Comparison of ENCODE assay signal across 15 cellular contexts in the genomic region with DNA sequence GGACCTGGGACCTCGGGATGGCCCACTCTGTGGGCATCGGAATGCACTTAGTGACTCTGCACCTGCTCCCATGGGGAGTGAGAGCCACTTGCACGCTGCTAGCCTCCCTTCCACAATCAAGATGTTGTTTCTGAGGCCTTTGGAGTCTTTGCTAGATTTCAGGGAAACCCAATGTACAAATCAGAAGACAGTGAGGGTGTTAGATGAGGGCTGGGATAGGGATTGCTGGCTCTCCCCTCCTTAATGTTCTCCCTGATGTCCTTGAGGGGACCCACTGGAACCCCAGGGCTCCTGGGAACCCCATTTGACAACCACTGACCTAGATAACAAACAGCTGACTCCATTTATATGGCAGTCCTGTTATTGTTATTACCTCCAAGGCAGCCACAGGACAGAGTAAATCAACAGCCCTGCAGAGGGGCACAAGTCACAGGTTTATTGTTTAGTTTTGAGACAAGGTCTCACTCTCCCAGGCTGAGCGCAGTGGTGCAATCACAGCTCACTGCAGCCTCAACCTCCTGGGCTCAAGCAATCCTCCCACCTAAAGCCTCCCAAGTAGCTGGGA.
DNase-seq lines count a peak whose midpoint lies in the region; ATAC-seq and TF ChIP-seq lines count a peak whose summit lies in the region.
"Had no signal": no experiment of that assay in that cellular context is flagged by ENCODE, and none has a peak within 500 bp of the region (broad histone marks: within the 10 kb centered on the region; RNA-seq: fewer than 3 reads in every experiment).

No MANE protein-coding gene starts in this region.

- TF ChIP-seq CTCF in KMS-11 (conservative IDR thresholded peaks at IDR 0.05; ENCODE audit: low read depth, low read length): peak; percentile 56; the same call in 1 of the 2 replicates

- no peak overlapping the region for H2AFZ ChIP-seq in KMS-11 (ENCODE audit: low read depth)

- H3K9me3 Mint-ChIP-seq in T-helper 2 cell treated with Interferon-gamma antibody and Interleukin-4, amounts not matched to agents 5 μg/mL and 100 μg/mL, for 36 hours: peaks cover 4% of the 10 kb centered on the region
- H3K9me3 Mint-ChIP-seq in central memory CD8-positive, alpha-beta T cell: no peaks in the 10 kb centered on the region
- no peaks in the 10 kb centered on the region for H3K9me3 Mint-ChIP-seq in stimulated activated effector memory CD8-positive, alpha-beta T cell treated with anti-CD3 and anti-CD28 coated beads, Interleukin-12 subunit alpha, Interleukin-12 subunit beta, amount 100 ng/mL, for 72 hours
- H3K9me3 Mint-ChIP-seq: activated naive CD8-positive, alpha-beta T cell treated with anti-CD3 and anti-CD28 coated beads for 36 hours; activated T-helper 17 cell treated with anti-CD3 and anti-CD28 coated beads, Interleukin-2, amount 50 U/mL, for 72 hours had no signal

- ATAC-seq in central memory CD8-positive, alpha-beta T cell (replicated peaks; ENCODE audit: extremely low read depth, poor library complexity, severe bottlenecking): no peak
- no peak for ATAC-seq in stimulated activated effector memory CD8-positive, alpha-beta T cell treated with anti-CD3 and anti-CD28 coated beads, Interleukin-12 subunit alpha, Interleukin-12 subunit beta, amount 100 ng/mL, for 72 hours
- ATAC-seq in GM19397 (IDR thresholded peaks at IDR 0.05; ENCODE audit: unreplicated experiment) (no peak), HG03460 (IDR thresholded peaks at IDR 0.05; ENCODE audit: unreplicated experiment) (no peak)

- H3K27me3 ChIP-seq in KMS-11 (ENCODE audit: insufficient read depth, low read depth): no peaks in the 10 kb centered on the region
- H3K27me3 ChIP-seq: BLaER1 treated with 17β-estradiol and CSF1 and Interleukin-3, amounts not matched to agents 10 nM and 100 nM; stomach had no signal

- H4K20me1 ChIP-seq in KMS-11 (ENCODE audit: insufficient read depth): no peaks in the 10 kb centered on the region

- H3K36me3 Mint-ChIP-seq in T-helper 2 cell treated with Interferon-gamma antibody and Interleukin-4, amounts not matched to agents 5 μg/mL and 100 μg/mL, for 36 hours (ENCODE audit: low read depth): peaks cover 21% of the 10 kb centered on the region
- peaks cover 31% of the 10 kb centered on the region for H3K36me3 Mint-ChIP-seq in central memory CD8-positive, alpha-beta T cell (ENCODE audit: insufficient read depth)
- H3K36me3 Mint-ChIP-seq in stimulated activated effector memory CD8-positive, alpha-beta T cell treated with anti-CD3 and anti-CD28 coated beads, Interleukin-12 subunit alpha, Interleukin-12 subunit beta, amount 100 ng/mL, for 72 hours: peaks cover 30% of the 10 kb centered on the region

- peaks cover 4% of the 10 kb centered on the region; the same call in 1 of the 2 replicates for H3K36me3 ChIP-seq in KMS-11 (ENCODE audit: insufficient read depth)

- no peak overlapping the region for H3K4me2 ChIP-seq in KMS-11

- no peaks in the 10 kb centered on the region for H3K4me1 ChIP-seq in KMS-11 (ENCODE audit: low read depth, poor library complexity, severe bottlenecking)

- no peak for DNase-seq in T-helper 2 cell treated with Interferon-gamma antibody and Interleukin-4, amounts not matched to agents 5 μg/mL and 100 μg/mL, for 36 hours (ENCODE audit: low spot score)
- DNase-seq in T-helper 2 cell: no peak
- no peak for DNase-seq in central memory CD8-positive, alpha-beta T cell (ENCODE audit: low spot score in 2 of 2)
- DNase-seq in stimulated activated effector memory CD8-positive, alpha-beta T cell treated with anti-CD3 and anti-CD28 coated beads, Interleukin-12 subunit alpha, Interleukin-12 subunit beta, amount 100 ng/mL, for 72 hours (ENCODE audit: low spot score in 2 of 2): no peak
- DNase-seq in NCI-H82 (lab: John Stamatoyannopoulos, UW): no peak
- DNase-seq: GOT3, NCI-H1048 had no signal

- no peak overlapping the region for H3K9ac ChIP-seq in KMS-11

- no peak overlapping the region for H3K4me3 Mint-ChIP-seq in T-helper 2 cell treated with Interferon-gamma antibody and Interleukin-4, amounts not matched to agents 5 μg/mL and 100 μg/mL, for 36 hours
- peak overlapping the region; percentile 0 for H3K4me3 Mint-ChIP-seq in central memory CD8-positive, alpha-beta T cell
- H3K4me3 Mint-ChIP-seq in stimulated activated effector memory CD8-positive, alpha-beta T cell treated with anti-CD3 and anti-CD28 coated beads, Interleukin-12 subunit alpha, Interleukin-12 subunit beta, amount 100 ng/mL, for 72 hours: no peak overlapping the region
- H3K4me3 Mint-ChIP-seq: activated CD4-positive, alpha-beta T cell treated with anti-CD3 and anti-CD28 coated beads for 36 hours; activated naive CD8-positive, alpha-beta T cell treated with anti-CD3 and anti-CD28 coated beads for 36 hours; activated T-helper 17 cell treated with anti-CD3 and anti-CD28 coated beads, Interleukin-2, amount 50 U/mL, for 72 hours had no signal

- H3K79me2 ChIP-seq in KMS-11 (ENCODE audit: insufficient read depth, low read depth): no peaks in the 10 kb centered on the region

- H3K4me3 ChIP-seq in KMS-11 (IDR thresholded peaks at IDR 0.05; ENCODE audit: insufficient read depth, low read depth, low read length): no peak overlapping the region
- H3K4me3 ChIP-seq: BLaER1 treated with 17β-estradiol and CSF1 and Interleukin-3, amounts not matched to agents 10 nM and 100 nM; stomach had no signal

- peaks cover 4% of the 10 kb centered on the region for H3K4me1 Mint-ChIP-seq in T-helper 2 cell treated with Interferon-gamma antibody and Interleukin-4, amounts not matched to agents 5 μg/mL and 100 μg/mL, for 36 hours (ENCODE audit: low read depth)
- peaks cover 6% of the 10 kb centered on the region for H3K4me1 Mint-ChIP-seq in central memory CD8-positive, alpha-beta T cell
- peaks cover 10% of the 10 kb centered on the region for H3K4me1 Mint-ChIP-seq in stimulated activated effector memory CD8-positive, alpha-beta T cell treated with anti-CD3 and anti-CD28 coated beads, Interleukin-12 subunit alpha, Interleukin-12 subunit beta, amount 100 ng/mL, for 72 hours

- H3K27ac Mint-ChIP-seq in T-helper 2 cell treated with Interferon-gamma antibody and Interleukin-4, amounts not matched to agents 5 μg/mL and 100 μg/mL, for 36 hours: peak overlapping the region; percentile 74
- peak overlapping the region; percentile 82 for H3K27ac Mint-ChIP-seq in central memory CD8-positive, alpha-beta T cell (ENCODE audit: low read depth)
- H3K27ac Mint-ChIP-seq in stimulated activated effector memory CD8-positive, alpha-beta T cell treated with anti-CD3 and anti-CD28 coated beads, Interleukin-12 subunit alpha, Interleukin-12 subunit beta, amount 100 ng/mL, for 72 hours: peak overlapping the region; percentile 68
- H3K27ac Mint-ChIP-seq: activated T-helper 17 cell treated with anti-CD3 and anti-CD28 coated beads, Interleukin-2, amount 50 U/mL, for 72 hours had no signal

- H3K27me3 Mint-ChIP-seq in T-helper 2 cell treated with Interferon-gamma antibody and Interleukin-4, amounts not matched to agents 5 μg/mL and 100 μg/mL, for 36 hours (ENCODE audit: low read depth): no peaks in the 10 kb centered on the region
- no peaks in the 10 kb centered on the region for H3K27me3 Mint-ChIP-seq in central memory CD8-positive, alpha-beta T cell
- H3K27me3 Mint-ChIP-seq: activated CD4-positive, alpha-beta T cell treated with anti-CD3 and anti-CD28 coated beads for 36 hours; activated naive CD8-positive, alpha-beta T cell treated with anti-CD3 and anti-CD28 coated beads for 36 hours; activated T-helper 17 cell treated with anti-CD3 and anti-CD28 coated beads, Interleukin-2, amount 50 U/mL, for 72 hours had no signal

- H3K27ac ChIP-seq in KMS-11: no peak overlapping the region
- H3K27ac ChIP-seq: BLaER1 treated with 17β-estradiol and CSF1 and Interleukin-3, amounts not matched to agents 10 nM and 100 nM had no signal
